In genomic region chr19:49123285-49123684, GRCh38 we compare ENCODE assay signal across 2 cellular contexts.
TF ChIP-seq lines count a peak whose summit lies in the region.
"Not testable (repeated sequence)": the region's sequence is repeated elsewhere in the genome, so short reads cannot be mapped to it uniquely, and the experiment has no call there.

No MANE protein-coding gene starts in this region.

TF ChIP-seq in HEK293, 187 proteins besides CTCF, POLR2A, EP300 and RAD21:
- TF ChIP-seq ZNF121 (tag by site-specific recombination; IDR thresholded peaks at IDR 0.05) = peak; percentile 71

TF ChIP-seq in HepG2, 621 proteins besides CTCF, POLR2A, EP300 and RAD21:
- TF ChIP-seq ZNF121 (CRISPR knock-in tag; IDR thresholded peaks at IDR 0.05) (peak; percentile 94), CEBPG (CRISPR knock-in tag; IDR thresholded peaks at IDR 0.05) (peak; percentile 80), CEBPB (IDR thresholded peaks at IDR 0.05; ENCODE audit: borderline replicate concordance, low read depth, low read length) (peak; percentile 85), ATF7 (IDR thresholded peaks at IDR 0.05) (peak; percentile 20; the same call in 1 of the 2 replicates)
- TF ChIP-seq ATF7 (CRISPR knock-in tag; IDR thresholded peaks at IDR 0.05) = not testable (repeated sequence)
